Comparison of ENCODE assay signal across 12 cellular contexts in genomic region chrX:133563705-133564104, GRCh38.
DNase-seq lines count a peak whose midpoint lies in the region; ATAC-seq and TF ChIP-seq lines count a peak whose summit lies in the region.
"Had no signal": no experiment of that assay in that cellular context is flagged by ENCODE, and none has a peak within 500 bp of the region (broad histone marks: within the 10 kb centered on the region; RNA-seq: fewer than 3 reads in every experiment).

No MANE protein-coding gene starts in this region.

- no peaks in the 10 kb centered on the region for H3K27me3 Mint-ChIP-seq in endothelial cell (ENCODE audit: unreplicated experiment)
- H3K27me3 Mint-ChIP-seq: CD4-positive, CD25-positive, alpha-beta regulatory T cell had no signal

- H3K4me3 ChIP-seq in right atrium auricular region: no peak overlapping the region
- no peak overlapping the region for H3K4me3 ChIP-seq in fibroblast of the aortic adventitia (ENCODE audit: low read depth, low read length)
- no peak overlapping the region for H3K4me3 ChIP-seq in Karpas-422 (ENCODE audit: low read length)
- H3K4me3 ChIP-seq: BLaER1 treated with 17β-estradiol and CSF1 and Interleukin-3, amounts not matched to agents 10 nM and 100 nM; HAP-1 had no signal

- no peaks in the 10 kb centered on the region for H3K79me2 ChIP-seq in Karpas-422 (ENCODE audit: low read length)

- no peak overlapping the region for H2AFZ ChIP-seq in Karpas-422 (ENCODE audit: low read length)

- no peaks in the 10 kb centered on the region for H3K9me3 Mint-ChIP-seq in endothelial cell (ENCODE audit: unreplicated experiment)

- H3K4me3 Mint-ChIP-seq in endothelial cell (ENCODE audit: unreplicated experiment): no peak overlapping the region
- H3K4me3 Mint-ChIP-seq: CD4-positive, CD25-positive, alpha-beta regulatory T cell had no signal

- H3K9me3 ChIP-seq in right atrium auricular region (no peaks in the 10 kb centered on the region), Karpas-422 (ENCODE audit: low read length) (no peaks in the 10 kb centered on the region)
- H3K9me3 ChIP-seq: BLaER1 treated with 17β-estradiol and CSF1 and Interleukin-3, amounts not matched to agents 10 nM and 100 nM; HAP-1 had no signal

- H3K4me1 Mint-ChIP-seq in endothelial cell (ENCODE audit: unreplicated experiment): no peaks in the 10 kb centered on the region
- H3K4me1 Mint-ChIP-seq: CD4-positive, CD25-positive, alpha-beta regulatory T cell had no signal

- H3K9me2 ChIP-seq in Karpas-422 (replicated peaks; ENCODE audit: insufficient read depth, low read length): no peaks in the 10 kb centered on the region

- H4K20me1 ChIP-seq in Karpas-422 (ENCODE audit: insufficient read depth, low read depth, low read length): no peaks in the 10 kb centered on the region

- TF ChIP-seq CTCF in right atrium auricular region (IDR thresholded peaks at IDR 0.05) (no peak), fibroblast of the aortic adventitia (IDR thresholded peaks at IDR 0.05; ENCODE audit: insufficient read depth, low read length) (no peak), omental fat pad (IDR thresholded peaks at IDR 0.05) (no peak), endothelial cell (IDR thresholded peaks at IDR 0.05; ENCODE audit: unreplicated experiment) (no peak)

- DNase-seq in left cardiac atrium: no peak
- no peak for DNase-seq in right atrium auricular region (ENCODE audit: low spot score)
- peak; percentile 16 for DNase-seq in fibroblast of the aortic adventitia (ENCODE audit: low read depth)
- DNase-seq in omental fat pad (ENCODE audit: low spot score): no peak
- no peak for DNase-seq in endothelial cell (ENCODE audit: low spot score)
- DNase-seq in NCI-H146 (lab: John Stamatoyannopoulos, UW): no peak
- no peak for DNase-seq in Karpas-422
- DNase-seq: ACHN; CD4-positive, CD25-positive, alpha-beta regulatory T cell; GF-D8 had no signal

- H3K27ac ChIP-seq in right atrium auricular region (no peak overlapping the region), Karpas-422 (ENCODE audit: low read length) (no peak overlapping the region)
- H3K27ac ChIP-seq: BLaER1 treated with 17β-estradiol and CSF1 and Interleukin-3, amounts not matched to agents 10 nM and 100 nM had no signal

- no peak overlapping the region for H3K4me2 ChIP-seq in Karpas-422 (ENCODE audit: low read depth, low read length, poor library complexity, severe bottlenecking)
- H3K4me2 ChIP-seq: BLaER1 treated with 17β-estradiol and CSF1 and Interleukin-3, amounts not matched to agents 10 nM and 100 nM had no signal

- no peaks in the 10 kb centered on the region for H3K36me3 Mint-ChIP-seq in endothelial cell (ENCODE audit: low read depth, unreplicated experiment)
- H3K36me3 Mint-ChIP-seq: CD4-positive, CD25-positive, alpha-beta regulatory T cell had no signal

- H3K27ac Mint-ChIP-seq in endothelial cell (ENCODE audit: unreplicated experiment): no peak overlapping the region
- H3K27ac Mint-ChIP-seq: CD4-positive, CD25-positive, alpha-beta regulatory T cell had no signal

- H3K4me1 ChIP-seq in right atrium auricular region (no peaks in the 10 kb centered on the region), Karpas-422 (ENCODE audit: low read length) (no peaks in the 10 kb centered on the region)
- H3K4me1 ChIP-seq: BLaER1 treated with 17β-estradiol and CSF1 and Interleukin-3, amounts not matched to agents 10 nM and 100 nM had no signal

- H3K9ac ChIP-seq in Karpas-422 (ENCODE audit: low read length): no peak overlapping the region
- H3K9ac ChIP-seq: BLaER1 treated with 17β-estradiol and CSF1 and Interleukin-3, amounts not matched to agents 10 nM and 100 nM had no signal

- ATAC-seq in left cardiac atrium (peak; percentile 23 to 59), omental fat pad (ENCODE audit: low FRiP score) (peak; percentile 54)

- H3K36me3 ChIP-seq in right atrium auricular region: no peaks in the 10 kb centered on the region
- no peaks in the 10 kb centered on the region for H3K36me3 ChIP-seq in Karpas-422 (ENCODE audit: insufficient read depth, low read length)
- H3K36me3 ChIP-seq: BLaER1 treated with 17β-estradiol and CSF1 and Interleukin-3, amounts not matched to agents 10 nM and 100 nM had no signal

- H3K27me3 ChIP-seq in right atrium auricular region (no peaks in the 10 kb centered on the region), Karpas-422 (ENCODE audit: low read length) (no peaks in the 10 kb centered on the region)

- intact Hi-C loops in left cardiac atrium (cut with DNase I): no loop called here
